ENCODE assay signal across 10 cellular contexts in the genomic region with DNA sequence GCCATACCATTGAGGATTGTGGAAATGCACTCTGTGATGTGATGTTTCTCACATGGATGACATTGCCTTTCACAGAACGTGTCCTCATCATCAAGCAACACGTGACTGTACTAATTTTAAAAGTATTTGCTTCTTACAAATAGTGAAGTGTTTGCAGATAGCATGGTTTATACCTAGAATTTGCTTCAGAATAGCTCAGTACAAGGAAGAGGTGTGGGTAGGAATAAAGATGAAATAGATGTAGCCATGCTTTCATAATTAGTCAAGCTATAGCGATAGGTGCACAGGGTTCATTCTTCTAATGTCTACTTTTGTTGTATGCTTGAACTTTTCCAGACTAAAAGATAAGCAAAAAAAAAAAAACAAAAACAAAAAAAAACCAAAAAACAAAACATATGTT.
"Had no signal": no experiment of that assay in that cellular context is flagged by ENCODE, and none has a peak within 500 bp of the region (broad histone marks: within the 10 kb centered on the region; RNA-seq: fewer than 3 reads in every experiment).

No MANE protein-coding gene starts in this region.

- H3K27me3 ChIP-seq: tibial nerve had no signal

- DNase-seq: activated CD4-positive, alpha-beta memory T cell treated with anti-CD3 and anti-CD28 coated beads, Interleukin-2, amount 10 ng/mL, durations not matched to agents 7 days and 5 days; activated gamma-delta T cell treated with Interleukin-2 at 50 U/mL for 16 hours; amygdala; lower lobe of right lung; posterior cingulate gyrus; stimulated activated CD4-positive, alpha-beta T cell treated with anti-CD3 and anti-CD28 coated beads, Interleukin-4, amount 100 ng/mL, for 4 hours had no signal

- ATAC-seq: esophagus mucosa, lower lobe of right lung, SK-N-SH treated with all-trans-retinoic acid at 6 μM for 48 hours had no signal

- H3K9me3 ChIP-seq: lower lobe of right lung, tibial nerve had no signal

- H3K27me3 Mint-ChIP-seq: activated CD4-positive, alpha-beta memory T cell treated with anti-CD3 and anti-CD28 coated beads, Interleukin-2, amount 10 ng/mL, durations not matched to agents 7 days and 5 days; brain had no signal

- H3K27ac ChIP-seq: lower lobe of right lung, tibial nerve had no signal

- H3K4me3 Mint-ChIP-seq: activated CD4-positive, alpha-beta memory T cell treated with anti-CD3 and anti-CD28 coated beads, Interleukin-2, amount 10 ng/mL, durations not matched to agents 7 days and 5 days; brain had no signal

- H3K27ac Mint-ChIP-seq: activated CD4-positive, alpha-beta memory T cell treated with anti-CD3 and anti-CD28 coated beads, Interleukin-2, amount 10 ng/mL, durations not matched to agents 7 days and 5 days had no signal

- H3K4me3 ChIP-seq: lower lobe of right lung, tibial nerve had no signal

- H3K36me3 ChIP-seq: lower lobe of right lung, tibial nerve had no signal
